1 cellular context compared by ENCODE assay signal in the genomic region with DNA sequence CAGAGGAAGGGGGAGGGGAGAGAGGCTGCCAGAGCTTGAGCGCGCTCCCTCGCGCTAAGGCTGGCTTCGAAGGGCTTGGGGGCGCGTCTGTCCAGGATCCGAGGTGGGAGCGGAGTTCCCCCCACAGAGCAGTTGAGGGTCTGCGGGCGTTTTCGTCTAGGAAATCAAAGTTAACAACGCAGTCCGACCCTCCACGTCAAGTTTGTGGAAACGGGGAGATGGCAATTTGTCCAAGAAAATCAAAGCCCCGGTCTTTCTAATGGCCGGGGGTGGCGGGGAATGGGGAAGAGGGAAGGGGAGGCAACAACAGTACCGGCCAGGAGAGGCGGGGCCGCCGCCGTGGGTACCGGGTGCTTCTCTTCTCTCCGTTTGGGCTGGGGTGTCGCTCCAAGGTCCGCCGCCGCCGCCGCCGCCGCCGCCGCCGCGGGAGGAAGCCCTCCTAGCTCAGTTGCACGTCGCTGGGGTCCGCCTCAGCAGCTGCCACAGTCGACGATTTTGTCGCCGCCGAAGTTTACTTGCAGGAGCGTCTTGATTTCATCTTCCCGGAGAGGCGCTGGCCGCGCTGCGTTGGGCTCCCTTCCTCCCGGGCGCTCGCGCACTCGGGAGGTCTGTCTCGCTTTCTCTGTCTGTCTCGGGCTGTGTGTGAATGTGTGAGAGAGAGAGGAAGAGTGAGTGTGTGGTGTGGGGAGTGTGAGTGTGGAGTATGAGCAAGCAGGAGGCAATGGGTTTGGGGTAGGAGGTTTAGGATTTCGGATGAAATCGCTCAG.
TF ChIP-seq lines count a peak whose summit lies in the region.

No MANE protein-coding gene starts in this region.

TF ChIP-seq in HepG2, 621 proteins besides CTCF, POLR2A, EP300 and RAD21 (continued from another document):
- no peak for TF ChIP-seq GLI4 (CRISPR knock-in tag; IDR thresholded peaks at IDR 0.05; ENCODE audit: borderline replicate concordance)
- TF ChIP-seq ZNF687 (CRISPR knock-in tag; IDR thresholded peaks at IDR 0.05): no peak
- TF ChIP-seq GTF2F1 (IDR thresholded peaks at IDR 0.05; ENCODE audit: low read length): no peak
- no peak for TF ChIP-seq ETS1 (CRISPR knock-in tag; IDR thresholded peaks at IDR 0.05)
- no peak for TF ChIP-seq ZGPAT (CRISPR knock-in tag; IDR thresholded peaks at IDR 0.05)
- no peak for TF ChIP-seq ZNF256 (CRISPR knock-in tag; conservative IDR thresholded peaks at IDR 0.05)
- no peak for TF ChIP-seq ZNF17 (CRISPR knock-in tag; IDR thresholded peaks at IDR 0.05)
- no peak for TF ChIP-seq NAIF1 (CRISPR knock-in tag; IDR thresholded peaks at IDR 0.05; ENCODE audit: borderline replicate concordance)
- TF ChIP-seq, protein P1, sequence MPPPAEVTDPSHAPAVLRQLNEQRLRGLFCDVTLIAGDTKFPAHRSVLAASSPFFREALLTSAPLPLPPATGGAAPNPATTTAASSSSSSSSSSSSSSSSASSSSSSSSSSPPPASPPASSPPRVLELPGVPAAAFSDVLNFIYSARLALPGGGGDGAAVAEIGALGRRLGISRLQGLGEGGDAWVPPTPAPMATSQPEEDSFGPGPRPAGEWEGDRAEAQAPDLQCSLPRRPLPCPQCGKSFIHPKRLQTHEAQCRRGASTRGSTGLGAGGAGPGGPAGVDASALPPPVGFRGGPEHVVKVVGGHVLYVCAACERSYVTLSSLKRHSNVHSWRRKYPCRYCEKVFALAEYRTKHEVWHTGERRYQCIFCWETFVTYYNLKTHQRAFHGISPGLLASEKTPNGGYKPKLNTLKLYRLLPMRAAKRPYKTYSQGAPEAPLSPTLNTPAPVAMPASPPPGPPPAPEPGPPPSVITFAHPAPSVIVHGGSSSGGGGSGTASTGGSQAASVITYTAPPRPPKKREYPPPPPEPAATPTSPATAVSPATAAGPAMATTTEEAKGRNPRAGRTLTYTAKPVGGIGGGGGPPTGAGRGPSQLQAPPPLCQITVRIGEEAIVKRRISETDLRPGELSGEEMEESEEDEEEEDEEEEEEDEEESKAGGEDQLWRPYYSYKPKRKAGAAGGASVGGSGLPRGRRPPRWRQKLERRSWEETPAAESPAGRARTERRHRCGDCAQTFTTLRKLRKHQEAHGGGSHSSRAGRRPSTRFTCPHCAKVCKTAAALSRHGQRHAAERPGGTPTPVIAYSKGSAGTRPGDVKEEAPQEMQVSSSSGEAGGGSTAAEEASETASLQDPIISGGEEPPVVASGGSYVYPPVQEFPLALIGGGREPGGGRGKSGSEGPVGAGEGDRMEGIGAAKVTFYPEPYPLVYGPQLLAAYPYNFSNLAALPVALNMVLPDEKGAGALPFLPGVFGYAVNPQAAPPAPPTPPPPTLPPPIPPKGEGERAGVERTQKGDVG (CRISPR knock-in tag; IDR thresholded peaks at IDR 0.05; ENCODE audit: borderline replicate concordance): no peak
- no peak for TF ChIP-seq ONECUT2 (CRISPR knock-in tag; IDR thresholded peaks at IDR 0.05)
- TF ChIP-seq, protein P2, sequence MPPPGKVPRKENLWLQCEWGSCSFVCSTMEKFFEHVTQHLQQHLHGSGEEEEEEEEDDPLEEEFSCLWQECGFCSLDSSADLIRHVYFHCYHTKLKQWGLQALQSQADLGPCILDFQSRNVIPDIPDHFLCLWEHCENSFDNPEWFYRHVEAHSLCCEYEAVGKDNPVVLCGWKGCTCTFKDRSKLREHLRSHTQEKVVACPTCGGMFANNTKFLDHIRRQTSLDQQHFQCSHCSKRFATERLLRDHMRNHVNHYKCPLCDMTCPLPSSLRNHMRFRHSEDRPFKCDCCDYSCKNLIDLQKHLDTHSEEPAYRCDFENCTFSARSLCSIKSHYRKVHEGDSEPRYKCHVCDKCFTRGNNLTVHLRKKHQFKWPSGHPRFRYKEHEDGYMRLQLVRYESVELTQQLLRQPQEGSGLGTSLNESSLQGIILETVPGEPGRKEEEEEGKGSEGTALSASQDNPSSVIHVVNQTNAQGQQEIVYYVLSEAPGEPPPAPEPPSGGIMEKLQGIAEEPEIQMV (CRISPR knock-in tag; IDR thresholded peaks at IDR 0.05; ENCODE audit: low read depth): no peak
- TF ChIP-seq, protein P3, sequence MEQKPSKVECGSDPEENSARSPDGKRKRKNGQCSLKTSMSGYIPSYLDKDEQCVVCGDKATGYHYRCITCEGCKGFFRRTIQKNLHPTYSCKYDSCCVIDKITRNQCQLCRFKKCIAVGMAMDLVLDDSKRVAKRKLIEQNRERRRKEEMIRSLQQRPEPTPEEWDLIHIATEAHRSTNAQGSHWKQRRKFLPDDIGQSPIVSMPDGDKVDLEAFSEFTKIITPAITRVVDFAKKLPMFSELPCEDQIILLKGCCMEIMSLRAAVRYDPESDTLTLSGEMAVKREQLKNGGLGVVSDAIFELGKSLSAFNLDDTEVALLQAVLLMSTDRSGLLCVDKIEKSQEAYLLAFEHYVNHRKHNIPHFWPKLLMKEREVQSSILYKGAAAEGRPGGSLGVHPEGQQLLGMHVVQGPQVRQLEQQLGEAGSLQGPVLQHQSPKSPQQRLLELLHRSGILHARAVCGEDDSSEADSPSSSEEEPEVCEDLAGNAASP (CRISPR knock-in tag; IDR thresholded peaks at IDR 0.05; ENCODE audit: borderline replicate concordance): no peak
- TF ChIP-seq BRD4 (CRISPR knock-in tag; IDR thresholded peaks at IDR 0.05): no peak
- no peak for TF ChIP-seq ZNF260 (CRISPR knock-in tag; IDR thresholded peaks at IDR 0.05; ENCODE audit: borderline replicate concordance, low read depth)
- TF ChIP-seq, protein P4, sequence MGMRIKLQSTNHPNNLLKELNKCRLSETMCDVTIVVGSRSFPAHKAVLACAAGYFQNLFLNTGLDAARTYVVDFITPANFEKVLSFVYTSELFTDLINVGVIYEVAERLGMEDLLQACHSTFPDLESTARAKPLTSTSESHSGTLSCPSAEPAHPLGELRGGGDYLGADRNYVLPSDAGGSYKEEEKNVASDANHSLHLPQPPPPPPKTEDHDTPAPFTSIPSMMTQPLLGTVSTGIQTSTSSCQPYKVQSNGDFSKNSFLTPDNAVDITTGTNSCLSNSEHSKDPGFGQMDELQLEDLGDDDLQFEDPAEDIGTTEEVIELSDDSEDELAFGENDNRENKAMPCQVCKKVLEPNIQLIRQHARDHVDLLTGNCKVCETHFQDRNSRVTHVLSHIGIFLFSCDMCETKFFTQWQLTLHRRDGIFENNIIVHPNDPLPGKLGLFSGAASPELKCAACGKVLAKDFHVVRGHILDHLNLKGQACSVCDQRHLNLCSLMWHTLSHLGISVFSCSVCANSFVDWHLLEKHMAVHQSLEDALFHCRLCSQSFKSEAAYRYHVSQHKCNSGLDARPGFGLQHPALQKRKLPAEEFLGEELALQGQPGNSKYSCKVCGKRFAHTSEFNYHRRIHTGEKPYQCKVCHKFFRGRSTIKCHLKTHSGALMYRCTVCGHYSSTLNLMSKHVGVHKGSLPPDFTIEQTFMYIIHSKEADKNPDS (CRISPR knock-in tag; IDR thresholded peaks at IDR 0.05): no peak
- TF ChIP-seq ZKSCAN8 (CRISPR knock-in tag; IDR thresholded peaks at IDR 0.05; ENCODE audit: borderline replicate concordance): no peak
